In genomic region chr16:68866933-68867332, GRCh38 we compare ENCODE assay signal across 1 cellular context.
TF ChIP-seq lines count a peak whose summit lies in the region.

No MANE protein-coding gene starts in this region.

TF ChIP-seq in GM23338, 12 proteins besides CTCF, POLR2A, EP300 and RAD21 (continued from another document):
- TF ChIP-seq STAT1 (IDR thresholded peaks at IDR 0.05; ENCODE audit: unreplicated experiment) (no peak), POLR2AphosphoS5 (IDR thresholded peaks at IDR 0.05; ENCODE audit: low read depth) (no peak), EZH2 (IDR thresholded peaks at IDR 0.05; ENCODE audit: low read depth, unreplicated experiment) (no peak), EZH2phosphoT487 (IDR thresholded peaks at IDR 0.05; ENCODE audit: unreplicated experiment) (no peak), NANOG (IDR thresholded peaks at IDR 0.05; ENCODE audit: borderline replicate concordance) (no peak), ETS1 (IDR thresholded peaks at IDR 0.05) (no peak), ZNF331 (CRISPR knock-in tag; IDR thresholded peaks at IDR 0.05; ENCODE audit: low read depth) (no peak), REST (IDR thresholded peaks at IDR 0.05; ENCODE audit: unreplicated experiment) (no peak)
